Comparison of ENCODE assay signal across 8 cellular contexts in genomic region chr9:84669008-84669292, GRCh38. TPM values are rescaled to one million over a fixed set of nuclear protein-coding genes. Genes with fewer than 3 reads are reported as not detected.
DNase-seq lines count a peak whose midpoint lies in the region; ATAC-seq and TF ChIP-seq lines count a peak whose summit lies in the region.

No MANE protein-coding gene starts in this region.

- dilution Hi-C loops in mammary epithelial cell (cut with HindIII; ENCODE audit: low sequenced_read_pairs): no loop called here

- intact Hi-C loops in heart left ventricle (cut with DNase I): loop anchor here in 3 of 10 donors (10.0 kb wide), 4 partner anchors 64 to 936 kb away; no protein-coding TSS in a partner anchor
- intact Hi-C loops in left ventricle myocardium superior (cut with micrococcal nuclease): no loop called here
- intact Hi-C loops in mammary epithelial cell (cut with micrococcal nuclease): loop anchor here (2.0 to 10.0 kb wide), 3 partner anchors 124 to 272 kb away; no protein-coding TSS in a partner anchor
- intact Hi-C loops in upper lobe of right lung (cut with DNase I): no loop called here

- H3K56ac ChIP-seq in mesendoderm (ENCODE audit: low read length): no peak overlapping the region

- in situ Hi-C loops in mammary epithelial cell (cut with MboI; ENCODE audit: low sequenced_read_pairs in 2 of 2): loop anchor here in 1 of 2 donors (25.0 kb wide), 1 partner anchor 257 kb away; no protein-coding TSS in a partner anchor

- H2AK5ac ChIP-seq in mesendoderm (ENCODE audit: low read length): no peak overlapping the region

- H3K4me1 ChIP-seq in heart left ventricle: peaks cover 0 to 34% (median 11%) of the 10 kb centered on the region in 12 donors
- peaks cover 31% of the 10 kb centered on the region for H3K4me1 ChIP-seq in mammary epithelial cell (ENCODE audit: insufficient read depth, low read length)
- H3K4me1 ChIP-seq in mesendoderm (ENCODE audit: control insufficient read depth, low read depth, low read length): peaks cover 2% of the 10 kb centered on the region
- H3K4me1 ChIP-seq in upper lobe of right lung: peaks cover 17% of the 10 kb centered on the region

- H3K4ac ChIP-seq in mesendoderm (ENCODE audit: low read depth, low read length): no peak overlapping the region

- peaks cover 0 to 49% (median 16%) of the 10 kb centered on the region in 9 donors for H3K27me3 ChIP-seq in heart left ventricle
- H3K27me3 ChIP-seq in mammary epithelial cell (ENCODE audit: insufficient read depth, low read length): peaks cover 10% of the 10 kb centered on the region
- H3K27me3 ChIP-seq in mesendoderm (ENCODE audit: insufficient read depth, low read length, poor library complexity): peaks cover 22% of the 10 kb centered on the region
- H3K27me3 ChIP-seq in upper lobe of right lung: peaks cover 41% of the 10 kb centered on the region

- H3K4me3 ChIP-seq in heart left ventricle: peak overlapping the region; percentile 24 to 65 (median 54)
- peak overlapping the region; percentile 12 to 50 (median 46) for H3K4me3 ChIP-seq in mammary epithelial cell (replicated peaks in 1 of 3; ENCODE audit: insufficient read depth in 1 of 3, low read depth in 2 of 3, low read length in 3 of 3)
- no peak overlapping the region for H3K4me3 ChIP-seq in mesendoderm (ENCODE audit: low read length)
- H3K4me3 ChIP-seq in upper lobe of right lung: peak overlapping the region; percentile 44

- H3K27ac ChIP-seq in heart left ventricle: peak overlapping the region in 2 of 12 donors; percentile 8 to 41
- H3K27ac ChIP-seq in mammary epithelial cell (ENCODE audit: insufficient read depth, low read depth, low read length): no peak overlapping the region
- no peak overlapping the region for H3K27ac ChIP-seq in mesendoderm (ENCODE audit: low read depth, low read length)
- H3K27ac ChIP-seq in upper lobe of right lung: no peak overlapping the region

- ATAC-seq in heart left ventricle (peak in 1 of 4 donors; percentile 4), left ventricle myocardium superior (no peak), upper lobe of right lung (no peak), GM18861 (IDR thresholded peaks at IDR 0.05; ENCODE audit: unreplicated experiment) (no peak), GM18502 (IDR thresholded peaks at IDR 0.05; ENCODE audit: poor library complexity, unreplicated experiment) (no peak)

- no peak overlapping the region for H2BK120ac ChIP-seq in mesendoderm (ENCODE audit: low read depth, low read length)

- H2BK5ac ChIP-seq in mesendoderm (ENCODE audit: low read length): no peak overlapping the region

- H3K36me3 ChIP-seq in heart left ventricle: no peaks in the 10 kb centered on the region
- H3K36me3 ChIP-seq in mammary epithelial cell (ENCODE audit: insufficient read depth, low read length): no peaks in the 10 kb centered on the region
- no peaks in the 10 kb centered on the region for H3K36me3 ChIP-seq in mesendoderm (ENCODE audit: control insufficient read depth, insufficient read depth, low read length)
- H3K36me3 ChIP-seq in upper lobe of right lung: no peaks in the 10 kb centered on the region

- H3K18ac ChIP-seq in mesendoderm (ENCODE audit: low read length): no peak overlapping the region

- TF ChIP-seq CTCF in heart left ventricle (IDR thresholded peaks at IDR 0.05) (no peak), mammary epithelial cell (conservative IDR thresholded peaks at IDR 0.05 in 1 of 2, IDR thresholded peaks at IDR 0.05 in 1 of 2; ENCODE audit: extremely low read depth in 1 of 2, insufficient read depth in 1 of 2, low read depth in 1 of 2, low read length in 2 of 2) (no peak), upper lobe of right lung (IDR thresholded peaks at IDR 0.05) (no peak)

- no peak overlapping the region for H4K5ac ChIP-seq in mesendoderm (ENCODE audit: low read length)

- no peak overlapping the region for H4K8ac ChIP-seq in mesendoderm (ENCODE audit: low read depth, low read length)

- H3K4me2 ChIP-seq in mammary epithelial cell (ENCODE audit: insufficient read depth, low read depth, low read length) (peak overlapping the region; percentile 93), mesendoderm (ENCODE audit: low read length) (peak overlapping the region; percentile 54)

- peaks cover 0 to 14% (median 0%) of the 10 kb centered on the region in 12 donors for H3K9me3 ChIP-seq in heart left ventricle
- no peaks in the 10 kb centered on the region for H3K9me3 ChIP-seq in mammary epithelial cell (replicated peaks; ENCODE audit: insufficient read depth, low read length)
- H3K9me3 ChIP-seq in upper lobe of right lung: no peaks in the 10 kb centered on the region

- H3K79me2 ChIP-seq in mammary epithelial cell (ENCODE audit: insufficient read depth, low read length): no peaks in the 10 kb centered on the region
- H3K79me2 ChIP-seq in mesendoderm (ENCODE audit: control insufficient read depth, insufficient read depth, low read length): no peaks in the 10 kb centered on the region

- WGBS in heart left ventricle, 4 donors: 0 to 2% (median 0%) methylated on average over 8 of the region's 8 CpGs
- 2% methylated on average over 6 of the region's 8 CpGs for WGBS in mammary epithelial cell (ENCODE audit: low coverage, missing lambda C conversion rate)
- no CpG with 5 or more reads among the region's 8 CpGs for WGBS in mesendoderm (ENCODE audit: extremely low coverage, insufficient coverage, low lambda C conversion rate)

- no peaks in the 10 kb centered on the region for H4K20me1 ChIP-seq in mammary epithelial cell (ENCODE audit: insufficient read depth, low read length)

- H2AFZ ChIP-seq in mammary epithelial cell (ENCODE audit: low read depth, low read length): peak overlapping the region; percentile 81

- no peak for DNase-seq in heart left ventricle
- DNase-seq in left ventricle myocardium superior: no peak
- no peak for DNase-seq in mammary epithelial cell
- DNase-seq in mesendoderm: no peak
- no peak for DNase-seq in upper lobe of right lung
- DNase-seq in mesenteric fat pad (ENCODE audit: low spot score): no peak

- CTCF ChIA-PET in mammary epithelial cell (lab: Charles Lee; ENCODE audit: low non-redundant PET): interaction anchor here (0.6 kb wide), 1 partner anchor 892 kb away, joined by 9 read pairs; no protein-coding TSS in a partner anchor

- BruUV-seq in mammary epithelial cell (replicated peaks; lab: Mats Ljungman, UMichigan): no TSS peak

- H3K79me1 ChIP-seq in mesendoderm (ENCODE audit: low read length): no peaks in the 10 kb centered on the region

- no peak overlapping the region for H2BK15ac ChIP-seq in mesendoderm (replicated peaks; ENCODE audit: low read depth)

- H3K9ac ChIP-seq in mammary epithelial cell (ENCODE audit: insufficient read depth, low read length) (no peak overlapping the region), mesendoderm (ENCODE audit: low read length) (no peak overlapping the region)

- no peak for TF ChIP-seq POLR2A in heart left ventricle (IDR thresholded peaks at IDR 0.05)

- no peak overlapping the region for H3K23ac ChIP-seq in mesendoderm (ENCODE audit: low read length)

RNA-seq across cellular contexts. Expression of gene NTRK2, which starts 0.6 kb away (rescaled TPM):
- 10 to 100 TPM in 1 of 9 donors, 1 to 10 TPM in 7, under 1 TPM in 1; 0.86 to 16.0 (median 3.9) TPM for total RNA-seq in heart left ventricle
- 1 to 10 TPM; 1.1 to 1.3 TPM for polyA plus RNA-seq in heart left ventricle
- 5.5 TPM for total RNA-seq in left ventricle myocardium superior
- 1 to 10 TPM in 1 of 2 donors, under 1 TPM in 1; 0.07 to 1.5 TPM for total RNA-seq in mammary epithelial cell
- 0.07 TPM for polyA plus RNA-seq in mammary epithelial cell
- not detected for polyA minus RNA-seq in mammary epithelial cell
- 0.08 TPM for polyA plus RNA-seq in mesendoderm (2013, experiment 1 of 2)
- polyA plus RNA-seq in mesendoderm (2013, experiment 2 of 2): 0.08 TPM
- 0.98 TPM for total RNA-seq in upper lobe of right lung
- 14.4 TPM for total RNA-seq in mesenteric fat pad
